15 cellular contexts compared by ENCODE assay signal in genomic region chr5:149939572-149939971, GRCh38. TPM values are rescaled to one million over a fixed set of nuclear protein-coding genes. Genes with fewer than 3 reads are reported as not detected.
DNase-seq lines count a peak whose midpoint lies in the region; ATAC-seq and TF ChIP-seq lines count a peak whose summit lies in the region.
"Had no signal": no experiment of that assay in that cellular context is flagged by ENCODE, and none has a peak within 500 bp of the region (broad histone marks: within the 10 kb centered on the region; RNA-seq: fewer than 3 reads in every experiment).

No MANE protein-coding gene starts in this region.

- intact Hi-C loops in Calu3 (cut with micrococcal nuclease; ENCODE audit: unreplicated experiment), result no loop called here

- peaks cover 84% of the 10 kb centered on the region for H3K4me1 Mint-ChIP-seq in Calu3 (ENCODE audit: low read depth, unreplicated experiment)

- no TSS peak for BruUV-seq in Calu3 (replicated peaks; lab: Mats Ljungman, UMichigan)

- in situ Hi-C loops in brain microvascular endothelial cell (cut with HindIII; ENCODE audit: low pct_ligation_motif_present, low sequenced_read_pairs), result no loop called here

- no peak overlapping the region for H3K4me3 Mint-ChIP-seq in Calu3 (ENCODE audit: low read depth, unreplicated experiment)
- H3K4me3 Mint-ChIP-seq: CD8-positive, alpha-beta T cell; nephron had no signal

- ATAC-seq in GM21619 (IDR thresholded peaks at IDR 0.05; ENCODE audit: unreplicated experiment), result no peak
- ATAC-seq: CD8-positive, alpha-beta T cell; stimulated activated naive CD8-positive, alpha-beta T cell treated with anti-CD3 and anti-CD28 coated beads, Interleukin-15, Interleukin-2, amounts not matched to agents 100 U/mL and 50 U/mL, for 24 hours had no signal

- no peaks in the 10 kb centered on the region for H3K36me3 ChIP-seq in brain microvascular endothelial cell (replicated peaks)
- H3K36me3 ChIP-seq in mucosa of rectum (ENCODE audit: control insufficient read depth in 2 of 2, insufficient read depth in 2 of 2, low read length in 2 of 2), result no peaks in the 10 kb centered on the region

- H3K27me3 ChIP-seq in brain microvascular endothelial cell (replicated peaks) (no peaks in the 10 kb centered on the region), mucosa of rectum (ENCODE audit: control insufficient read depth in 2 of 2, insufficient read depth in 2 of 2, low read length in 2 of 2) (no peaks in the 10 kb centered on the region)

- H3K9me3 Mint-ChIP-seq in Calu3 (ENCODE audit: low read depth, unreplicated experiment), result no peaks in the 10 kb centered on the region
- H3K9me3 Mint-ChIP-seq: activated naive CD4-positive, alpha-beta T cell treated with anti-CD3 and anti-CD28 coated beads, Interleukin-2, amount 50 U/mL, for 72 hours; CD8-positive, alpha-beta T cell; nephron had no signal

- H3K4me3 ChIP-seq in brain microvascular endothelial cell (ENCODE audit: low read depth, low read length) (no peak overlapping the region), mucosa of rectum (ENCODE audit: low read length in 2 of 2) (no peak overlapping the region)

- no peak for TF ChIP-seq CTCF in Calu3 (IDR thresholded peaks at IDR 0.05; ENCODE audit: unreplicated experiment)
- TF ChIP-seq CTCF in brain microvascular endothelial cell (IDR thresholded peaks at IDR 0.05; ENCODE audit: low read depth, low read length, missing control alignments), result no peak
- no peak for TF ChIP-seq CTCF in GM20000 (IDR thresholded peaks at IDR 0.05; ENCODE audit: extremely low read depth, missing control alignments)

- CTCF ChIA-PET in Calu3 (lab: Charles Lee), result interaction anchor here (0.5 to 1.3 kb wide), 8 partner anchors 9 to 1391 kb away, joined by 3 to 8 read pairs (median 4); partner anchors contain the start of gene SLC26A2

- peak overlapping the region; percentile 88 for H3K27ac Mint-ChIP-seq in Calu3 (ENCODE audit: unreplicated experiment)
- H3K27ac Mint-ChIP-seq: CD8-positive, alpha-beta T cell; nephron had no signal

- H3K36me3 Mint-ChIP-seq in Calu3 (ENCODE audit: insufficient read depth, unreplicated experiment), result peaks cover 22% of the 10 kb centered on the region
- H3K36me3 Mint-ChIP-seq: activated naive CD4-positive, alpha-beta T cell treated with anti-CD3 and anti-CD28 coated beads, Interleukin-2, amount 50 U/mL, for 72 hours; CD8-positive, alpha-beta T cell had no signal

- no peaks in the 10 kb centered on the region for H3K27me3 Mint-ChIP-seq in Calu3 (ENCODE audit: unreplicated experiment)

- no peak overlapping the region for H3K9ac ChIP-seq in mucosa of rectum (ENCODE audit: low read depth in 1 of 2, low read length in 2 of 2)

- H3K27ac ChIP-seq in brain microvascular endothelial cell (peak overlapping the region; percentile 44), mucosa of rectum (ENCODE audit: low read depth in 2 of 2, low read length in 2 of 2) (peak overlapping the region; percentile 38 to 44)

- no peaks in the 10 kb centered on the region for H3K9me3 ChIP-seq in mucosa of rectum (ENCODE audit: control insufficient read depth in 2 of 2, low read length in 2 of 2)

- peaks cover 40 to 64% of the 10 kb centered on the region in 2 donors for H3K4me1 ChIP-seq in mucosa of rectum (ENCODE audit: control insufficient read depth in 2 of 2, insufficient read depth in 2 of 2, low read length in 2 of 2)

- DNase-seq in Calu3 (no peak), NCI-H226 (peak; percentile 23), brain microvascular endothelial cell (no peak), NCI-H1436 (lab: John Stamatoyannopoulos, UW) (no peak), GM20000 (ENCODE audit: low spot score) (no peak), RPMI8226 (no peak)
- DNase-seq: activated CD4-positive, alpha-beta T cell treated with anti-CD3 and anti-CD28 coated beads, Interleukin-2, amount 50 U/mL, for 1 hour; CD8-positive, alpha-beta T cell; NCI-H1694 treated with DMSO at 0.1 percent for 48 hours; Right ventricle myocardium superior; stimulated activated naive CD8-positive, alpha-beta T cell treated with anti-CD3 and anti-CD28 coated beads, Interleukin-15, Interleukin-2, amounts not matched to agents 100 U/mL and 50 U/mL, for 24 hours had no signal

RNA-seq across cellular contexts. Expression of gene PDE6A, which starts 5.0 kb away (rescaled TPM):
- total RNA-seq in Calu3 (2022), result not detected in 2 replicates
- total RNA-seq: activated naive CD4-positive, alpha-beta T cell treated with anti-CD3 and anti-CD28 coated beads, Interleukin-2, amount 50 U/mL, for 72 hours; CD8-positive, alpha-beta T cell had no signal

RNA-seq across cellular contexts. Expression of gene SLC26A2, which starts 21.0 kb away (rescaled TPM):
- 17.3 and 34.6 TPM in 2 replicates for total RNA-seq in Calu3 (2022)
